In the genomic region with DNA sequence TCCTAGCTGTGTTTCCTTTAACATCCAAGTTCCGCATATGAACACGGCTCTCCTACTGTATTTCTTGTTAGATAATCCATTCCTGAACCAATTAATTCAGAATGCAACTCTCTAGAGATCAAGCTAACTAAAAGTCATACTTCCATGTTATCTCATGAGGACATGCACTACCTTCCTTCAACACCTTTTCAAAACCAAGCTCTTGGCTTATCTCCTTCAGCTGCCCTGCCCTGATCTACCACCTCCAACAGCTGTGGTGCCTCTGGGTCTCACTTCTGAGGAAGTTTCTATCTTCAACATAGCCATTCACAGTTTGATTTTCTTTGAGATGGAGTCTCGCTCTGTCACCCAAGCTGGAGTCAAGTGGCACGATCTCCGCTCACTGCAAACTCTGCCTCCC, we compare ENCODE assay signal across 33 cellular contexts.
DNase-seq lines count a peak whose midpoint lies in the region; ATAC-seq, FAIRE-seq and TF ChIP-seq lines count a peak whose summit lies in the region.
"Had no signal": no experiment of that assay in that cellular context is flagged by ENCODE, and none has a peak within 500 bp of the region (broad histone marks: within the 10 kb centered on the region; RNA-seq: fewer than 3 reads in every experiment).

No MANE protein-coding gene starts in this region.

- no peaks in the 10 kb centered on the region for H3K9me3 Mint-ChIP-seq in activated CD8-positive, alpha-beta T cell treated with anti-CD3 and anti-CD28 coated beads, Interleukin-2, amount 10 ng/mL, durations not matched to agents 7 days and 5 days (ENCODE audit: insufficient read depth)
- H3K9me3 Mint-ChIP-seq in activated CD8-positive, alpha-beta T cell treated with anti-CD3 and anti-CD28 coated beads for 36 hours, result no peaks in the 10 kb centered on the region
- H3K9me3 Mint-ChIP-seq: CD14-positive monocyte; CD4-positive, alpha-beta memory T cell; CD4-positive, alpha-beta T cell; CD4-positive, CD25-positive, alpha-beta regulatory T cell; CD8-positive, alpha-beta memory T cell; CD8-positive, alpha-beta T cell had no signal

- no peaks in the 10 kb centered on the region for H3K9me3 ChIP-seq in K562 (replicated peaks; ENCODE audit: control insufficient read depth, insufficient read depth, low read depth, low read length)
- no peaks in the 10 kb centered on the region for H3K9me3 ChIP-seq in heart right ventricle
- H3K9me3 ChIP-seq: A549; BE2C; BLaER1; BLaER1 treated with 17β-estradiol and CSF1 and Interleukin-3, amounts not matched to agents 10 nM and 100 nM; Caco-2 had no signal

- TF ChIP-seq POLR2A in K562 (conservative IDR thresholded peaks at IDR 0.05), result no peak

- H3K4me3 Mint-ChIP-seq in activated CD8-positive, alpha-beta T cell treated with anti-CD3 and anti-CD28 coated beads, Interleukin-2, amount 10 ng/mL, durations not matched to agents 7 days and 5 days, result no peak overlapping the region
- no peak overlapping the region for H3K4me3 Mint-ChIP-seq in activated CD8-positive, alpha-beta T cell treated with anti-CD3 and anti-CD28 coated beads for 36 hours
- H3K4me3 Mint-ChIP-seq: B cell; CD14-positive monocyte; CD4-positive, alpha-beta memory T cell; CD4-positive, alpha-beta T cell; CD4-positive, CD25-positive, alpha-beta regulatory T cell; CD8-positive, alpha-beta memory T cell; CD8-positive, alpha-beta T cell had no signal

- H3K4me1 Mint-ChIP-seq in activated CD8-positive, alpha-beta T cell treated with anti-CD3 and anti-CD28 coated beads, Interleukin-2, amount 10 ng/mL, durations not matched to agents 7 days and 5 days (ENCODE audit: low read depth), result peaks cover 5% of the 10 kb centered on the region
- H3K4me1 Mint-ChIP-seq in activated CD8-positive, alpha-beta T cell treated with anti-CD3 and anti-CD28 coated beads for 36 hours (ENCODE audit: low read depth), result no peaks in the 10 kb centered on the region
- H3K4me1 Mint-ChIP-seq: B cell; CD14-positive monocyte; CD4-positive, alpha-beta memory T cell had no signal

- H3K27me3 ChIP-seq in K562 (ENCODE audit: control insufficient read depth in 2 of 2, insufficient read depth in 2 of 2, low read length in 2 of 2) (no peaks in the 10 kb centered on the region), heart right ventricle (no peaks in the 10 kb centered on the region)
- H3K27me3 ChIP-seq: BE2C; BLaER1; BLaER1 treated with 17β-estradiol and CSF1 and Interleukin-3, amounts not matched to agents 10 nM and 100 nM had no signal

- no peak overlapping the region for H3K9ac ChIP-seq in K562 (ENCODE audit: insufficient read depth in 1 of 2, low read depth in 2 of 2, low read length in 2 of 2)
- H3K9ac ChIP-seq: BLaER1; BLaER1 treated with 17β-estradiol and CSF1 and Interleukin-3, amounts not matched to agents 10 nM and 100 nM had no signal

- H3K36me3 Mint-ChIP-seq in activated CD8-positive, alpha-beta T cell treated with anti-CD3 and anti-CD28 coated beads, Interleukin-2, amount 10 ng/mL, durations not matched to agents 7 days and 5 days (ENCODE audit: low read depth), result peaks cover 8% of the 10 kb centered on the region
- peaks cover 22% of the 10 kb centered on the region for H3K36me3 Mint-ChIP-seq in activated CD8-positive, alpha-beta T cell treated with anti-CD3 and anti-CD28 coated beads for 36 hours (ENCODE audit: low read depth)

- no peak for FAIRE-seq in K562 (lab: Jason Lieb, UNC)
- FAIRE-seq: A204.1, A549, D721Med had no signal

- no peak for TF ChIP-seq EP300 in K562 (IDR thresholded peaks at IDR 0.05; ENCODE audit: low read length)

- no peak overlapping the region for H2AFZ ChIP-seq in K562 (ENCODE audit: low read depth, low read length)

- no peaks in the 10 kb centered on the region for H4K20me1 ChIP-seq in K562 (replicated peaks; ENCODE audit: control insufficient read depth, insufficient read depth, low read length)
- H4K20me1 ChIP-seq: BLaER1; BLaER1 treated with 17β-estradiol and CSF1 and Interleukin-3, amounts not matched to agents 10 nM and 100 nM had no signal

- CTCF ChIA-PET in activated CD8-positive, alpha-beta T cell treated with anti-CD3 and anti-CD28 coated beads, Interleukin-2, amount 10 ng/mL, durations not matched to agents 7 days and 5 days (lab: Charles Lee), result interaction anchor here (1.3 kb wide), 1 partner anchor 110 kb away, joined by 4 read pairs; no protein-coding TSS in a partner anchor
- CTCF ChIA-PET in activated CD8-positive, alpha-beta T cell treated with anti-CD3 and anti-CD28 coated beads for 36 hours (lab: Charles Lee), result interaction anchor here (0.6 to 1.1 kb wide), 3 partner anchors 8 to 53 kb away, joined by 3 read pairs; no protein-coding TSS in a partner anchor
- CTCF ChIA-PET in K562 (lab: Yijun Ruan, JAX; ENCODE audit: low intra/inter-chr PET ratio), result no interaction called here

- H3K27ac ChIP-seq in K562 (ENCODE audit: extremely low read depth, low read depth, low read length) (no peak overlapping the region), heart right ventricle (no peak overlapping the region)
- H3K27ac ChIP-seq: 22Rv1; A549; BLaER1; BLaER1 treated with 17β-estradiol and CSF1 and Interleukin-3, amounts not matched to agents 10 nM and 100 nM; C4-2B had no signal

- no peak overlapping the region for H3K4me2 ChIP-seq in K562 (ENCODE audit: insufficient read depth, low read length)
- H3K4me2 ChIP-seq: A549; BLaER1; BLaER1 treated with 17β-estradiol and CSF1 and Interleukin-3, amounts not matched to agents 10 nM and 100 nM had no signal

- no peak for TF ChIP-seq CTCF in activated CD8-positive, alpha-beta T cell treated with anti-CD3 and anti-CD28 coated beads for 36 hours (IDR thresholded peaks at IDR 0.05)
- TF ChIP-seq CTCF in K562 (IDR thresholded peaks at IDR 0.05 in 2 of 3, conservative IDR thresholded peaks at IDR 0.05 in 1 of 3; ENCODE audit: insufficient read depth in 2 of 3, low read depth in 1 of 3, low read length in 3 of 3) (no peak), heart right ventricle (IDR thresholded peaks at IDR 0.05) (no peak)

- POLR2A ChIA-PET in activated CD8-positive, alpha-beta T cell treated with anti-CD3 and anti-CD28 coated beads, Interleukin-2, amount 10 ng/mL, durations not matched to agents 7 days and 5 days (lab: Charles Lee), result no interaction called here
- POLR2A ChIA-PET in activated CD8-positive, alpha-beta T cell treated with anti-CD3 and anti-CD28 coated beads for 36 hours (lab: Charles Lee), result interaction anchor here (1.5 kb wide), 1 partner anchor 19 kb away, joined by 4 read pairs; no protein-coding TSS in a partner anchor
- POLR2A ChIA-PET in K562 (lab: Yijun Ruan, JAX), result interaction anchor here (1.7 kb wide), 1 partner anchor 13 kb away, joined by 6 read pairs; no protein-coding TSS in a partner anchor

- no peaks in the 10 kb centered on the region for H3K27me3 Mint-ChIP-seq in activated CD8-positive, alpha-beta T cell treated with anti-CD3 and anti-CD28 coated beads, Interleukin-2, amount 10 ng/mL, durations not matched to agents 7 days and 5 days (ENCODE audit: low read depth)
- no peaks in the 10 kb centered on the region for H3K27me3 Mint-ChIP-seq in activated CD8-positive, alpha-beta T cell treated with anti-CD3 and anti-CD28 coated beads for 36 hours
- H3K27me3 Mint-ChIP-seq: B cell; CD4-positive, alpha-beta memory T cell; CD4-positive, alpha-beta T cell; CD4-positive, CD25-positive, alpha-beta regulatory T cell; CD8-positive, alpha-beta memory T cell had no signal

- WGBS in K562 (ENCODE audit: insufficient coverage, low coverage, missing lambda C conversion rate), result 52% methylated on average over 4 of the region's 5 CpGs
- 75 to 86% methylated on average over 5 of the region's 5 CpGs for WGBS in heart right ventricle, 2 donors

- intact Hi-C loops in activated CD8-positive, alpha-beta T cell treated with anti-CD3 and anti-CD28 coated beads for 36 hours (cut with micrococcal nuclease), result no loop called here
- intact Hi-C loops in K562 (cut with micrococcal nuclease) (no loop called here), heart right ventricle (cut with DNase I) (no loop called here)

- H3K36me3 ChIP-seq in K562 (ENCODE audit: control insufficient read depth, insufficient read depth, low read length) (peaks cover 72% of the 10 kb centered on the region), heart right ventricle (peaks cover 0 to 100% (median 57%) of the 10 kb centered on the region in 9 donors)

- no peak for DNase-seq in activated CD8-positive, alpha-beta T cell treated with anti-CD3 and anti-CD28 coated beads, Interleukin-2, amount 10 ng/mL, durations not matched to agents 7 days and 5 days
- no peak for DNase-seq in activated CD8-positive, alpha-beta T cell treated with anti-CD3 and anti-CD28 coated beads for 36 hours
- DNase-seq in K562 (ENCODE audit: extremely low read depth in 1 of 4, low spot score in 3 of 4), result peak in 2 of 4 experiments; percentile 41
- DNase-seq in heart right ventricle, result no peak
- DNase-seq: 8988T; ACHN; AML-193; BE2C; C1 segment of cervical spinal cord; Caco-2; Calu3; CD4-positive, alpha-beta memory T cell; CD4-positive, alpha-beta T cell; CD4-positive, CD25-positive, alpha-beta regulatory T cell; CD8-positive, alpha-beta memory T cell; CD8-positive, alpha-beta T cell; COR-L47; DMS 273 treated with DMSO at 0.1 percent for 48 hours; DMS153; DMS53; DMS79; DMS79 treated with DMSO at 0.1 percent for 48 hours; DND-41; EL had no signal

- H3K4me1 ChIP-seq in K562 (replicated peaks in 1 of 2; ENCODE audit: control insufficient read depth in 2 of 2, insufficient read depth in 2 of 2, low read length in 2 of 2) (no peaks in the 10 kb centered on the region; a peak in 1 of 5 replicates), heart right ventricle (no peaks in the 10 kb centered on the region)
- H3K4me1 ChIP-seq: A549; BE2C; BLaER1; BLaER1 treated with 17β-estradiol and CSF1 and Interleukin-3, amounts not matched to agents 10 nM and 100 nM; Caco-2 had no signal

- no peak overlapping the region for H3K4me3 ChIP-seq in K562
- no peak overlapping the region for H3K4me3 ChIP-seq in heart right ventricle
- H3K4me3 ChIP-seq: A549; BLaER1; BLaER1 treated with 17β-estradiol and CSF1 and Interleukin-3, amounts not matched to agents 10 nM and 100 nM had no signal

- in situ Hi-C loops in K562 (cut with MboI), result no loop called here

- no peaks in the 10 kb centered on the region for H3K9me1 ChIP-seq in K562 (ENCODE audit: control insufficient read depth, insufficient read depth, low read length)

- H3K79me2 ChIP-seq in K562 (ENCODE audit: control insufficient read depth, insufficient read depth, low read length), result no peaks in the 10 kb centered on the region

- BruUV-seq in K562 (replicated peaks; lab: Mats Ljungman, UMichigan), result no TSS peak

- no peak for TF ChIP-seq RAD21 in K562 (CRISPR knock-in tag; conservative IDR thresholded peaks at IDR 0.05 in 1 of 2, IDR thresholded peaks at IDR 0.05 in 1 of 2)

- ATAC-seq in activated CD8-positive, alpha-beta T cell treated with anti-CD3 and anti-CD28 coated beads, Interleukin-2, amount 10 ng/mL, durations not matched to agents 7 days and 5 days, result no peak
- ATAC-seq in activated CD8-positive, alpha-beta T cell treated with anti-CD3 and anti-CD28 coated beads for 36 hours, result no peak
- ATAC-seq in K562 (peak; percentile 67), heart right ventricle (no peak)
- ATAC-seq: A549; CD8-positive, alpha-beta T cell had no signal

- peak overlapping the region; percentile 8 for H3K27ac Mint-ChIP-seq in activated CD8-positive, alpha-beta T cell treated with anti-CD3 and anti-CD28 coated beads, Interleukin-2, amount 10 ng/mL, durations not matched to agents 7 days and 5 days
- H3K27ac Mint-ChIP-seq in activated CD8-positive, alpha-beta T cell treated with anti-CD3 and anti-CD28 coated beads for 36 hours, result no peak overlapping the region
- H3K27ac Mint-ChIP-seq: B cell; CD4-positive, alpha-beta T cell; CD8-positive, alpha-beta memory T cell; CD8-positive, alpha-beta T cell had no signal
